8 cellular contexts compared by ENCODE assay signal in genomic region chr3:66481071-66482001, GRCh38. TPM values are rescaled to one million over a fixed set of nuclear protein-coding genes. Genes with fewer than 3 reads are reported as not detected.
DNase-seq lines count a peak whose midpoint lies in the region; ATAC-seq and TF ChIP-seq lines count a peak whose summit lies in the region.

No MANE protein-coding gene starts in this region.

- H3K36me3 Mint-ChIP-seq in endothelial cell (ENCODE audit: low read depth, unreplicated experiment): peaks cover 3% of the 10 kb centered on the region
- peaks cover 17% of the 10 kb centered on the region for H3K36me3 Mint-ChIP-seq in stimulated activated effector memory CD8-positive, alpha-beta T cell treated with anti-CD3 and anti-CD28 coated beads, Interleukin-12 subunit alpha, Interleukin-12 subunit beta, amount 100 ng/mL, for 72 hours

- peaks cover 3% of the 10 kb centered on the region for H3K27me3 Mint-ChIP-seq in endothelial cell (ENCODE audit: unreplicated experiment)

- peak overlapping the region; percentile 43 for H3K27ac Mint-ChIP-seq in endothelial cell (ENCODE audit: unreplicated experiment)
- H3K27ac Mint-ChIP-seq in stimulated activated effector memory CD8-positive, alpha-beta T cell treated with anti-CD3 and anti-CD28 coated beads, Interleukin-12 subunit alpha, Interleukin-12 subunit beta, amount 100 ng/mL, for 72 hours: peak overlapping the region; percentile 77

- DNase-seq in LoVo (ENCODE audit: low spot score) (peak; percentile 47), endothelial cell (ENCODE audit: low spot score) (no peak), NCI-H774 (lab: John Stamatoyannopoulos, UW) (no peak), NCI-H446 treated with DMSO at 0.1 percent for 48 hours (lab: John Stamatoyannopoulos, UW) (no peak), NCI-H524 treated with DMSO at 0.1 percent for 48 hours (lab: John Stamatoyannopoulos, UW) (no peak)
- no peak for DNase-seq in stimulated activated effector memory CD8-positive, alpha-beta T cell treated with anti-CD3 and anti-CD28 coated beads, Interleukin-12 subunit alpha, Interleukin-12 subunit beta, amount 100 ng/mL, for 72 hours (ENCODE audit: low spot score in 2 of 2)

- no peak for TF ChIP-seq CTCF in endothelial cell (IDR thresholded peaks at IDR 0.05; ENCODE audit: unreplicated experiment)

- peaks cover 64% of the 10 kb centered on the region for H3K4me1 Mint-ChIP-seq in endothelial cell (ENCODE audit: unreplicated experiment)
- peaks cover 32% of the 10 kb centered on the region for H3K4me1 Mint-ChIP-seq in stimulated activated effector memory CD8-positive, alpha-beta T cell treated with anti-CD3 and anti-CD28 coated beads, Interleukin-12 subunit alpha, Interleukin-12 subunit beta, amount 100 ng/mL, for 72 hours

- peak overlapping the region; percentile 61 for H3K4me3 Mint-ChIP-seq in endothelial cell (ENCODE audit: unreplicated experiment)
- H3K4me3 Mint-ChIP-seq in stimulated activated effector memory CD8-positive, alpha-beta T cell treated with anti-CD3 and anti-CD28 coated beads, Interleukin-12 subunit alpha, Interleukin-12 subunit beta, amount 100 ng/mL, for 72 hours: peak overlapping the region; percentile 61

- ATAC-seq in GM19023 (IDR thresholded peaks at IDR 0.05; ENCODE audit: unreplicated experiment) (peak; percentile 31), GM21576 (IDR thresholded peaks at IDR 0.05; ENCODE audit: unreplicated experiment) (no peak)
- peak; percentile 45 for ATAC-seq in stimulated activated effector memory CD8-positive, alpha-beta T cell treated with anti-CD3 and anti-CD28 coated beads, Interleukin-12 subunit alpha, Interleukin-12 subunit beta, amount 100 ng/mL, for 72 hours

- H3K9me3 Mint-ChIP-seq in endothelial cell (ENCODE audit: unreplicated experiment): no peaks in the 10 kb centered on the region
- H3K9me3 Mint-ChIP-seq in stimulated activated effector memory CD8-positive, alpha-beta T cell treated with anti-CD3 and anti-CD28 coated beads, Interleukin-12 subunit alpha, Interleukin-12 subunit beta, amount 100 ng/mL, for 72 hours: peaks cover 7% of the 10 kb centered on the region

RNA-seq across cellular contexts. Expression of gene LRIG1, which starts 19.5 kb away (rescaled TPM):
- total RNA-seq in endothelial cell (ENCODE audit: unreplicated experiment): 25.1 TPM
